1 cellular context compared by ENCODE assay signal in the genomic region with DNA sequence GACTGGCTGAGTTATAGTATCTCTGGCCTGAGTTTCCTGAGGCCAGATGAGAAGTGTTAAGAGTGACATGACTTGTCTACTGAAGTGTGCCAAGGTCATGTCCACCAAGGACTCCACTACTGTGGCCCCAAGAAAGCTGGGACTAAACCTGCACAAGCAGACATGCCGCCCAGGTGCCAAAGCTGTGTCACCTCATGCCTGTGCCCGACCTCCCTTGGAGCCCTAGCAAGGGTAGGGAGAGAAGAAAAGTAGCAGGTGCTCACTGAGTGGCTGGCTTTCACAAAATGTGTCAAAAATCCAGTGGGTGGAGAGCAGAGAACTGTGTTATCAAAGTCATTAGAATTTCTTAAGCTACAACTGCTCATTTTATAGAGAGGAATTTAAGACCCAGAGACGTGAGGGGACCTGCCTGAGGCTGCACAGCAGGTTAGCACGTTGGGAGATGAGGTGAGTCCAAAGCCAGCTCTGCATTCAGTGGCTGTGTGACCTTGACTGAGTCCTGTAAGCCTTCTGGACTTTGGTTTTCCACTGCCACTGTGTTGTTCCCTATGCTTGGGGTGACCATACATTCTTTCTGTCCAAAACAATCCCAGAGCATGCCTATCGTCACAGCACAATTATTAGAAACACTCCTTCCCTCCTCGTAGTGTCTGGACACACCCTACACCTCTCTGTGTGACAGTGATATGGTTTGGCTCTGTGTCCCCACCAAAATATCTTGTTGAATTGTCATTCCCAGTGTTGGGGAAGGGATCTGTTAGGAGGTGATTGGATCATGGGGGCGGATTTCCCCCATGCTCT.
TF ChIP-seq lines count a peak whose summit lies in the region.

No MANE protein-coding gene starts in this region.

TF ChIP-seq in HepG2, 621 proteins besides CTCF, POLR2A, EP300 and RAD21 (continued from another document):
- TF ChIP-seq, protein P1, sequence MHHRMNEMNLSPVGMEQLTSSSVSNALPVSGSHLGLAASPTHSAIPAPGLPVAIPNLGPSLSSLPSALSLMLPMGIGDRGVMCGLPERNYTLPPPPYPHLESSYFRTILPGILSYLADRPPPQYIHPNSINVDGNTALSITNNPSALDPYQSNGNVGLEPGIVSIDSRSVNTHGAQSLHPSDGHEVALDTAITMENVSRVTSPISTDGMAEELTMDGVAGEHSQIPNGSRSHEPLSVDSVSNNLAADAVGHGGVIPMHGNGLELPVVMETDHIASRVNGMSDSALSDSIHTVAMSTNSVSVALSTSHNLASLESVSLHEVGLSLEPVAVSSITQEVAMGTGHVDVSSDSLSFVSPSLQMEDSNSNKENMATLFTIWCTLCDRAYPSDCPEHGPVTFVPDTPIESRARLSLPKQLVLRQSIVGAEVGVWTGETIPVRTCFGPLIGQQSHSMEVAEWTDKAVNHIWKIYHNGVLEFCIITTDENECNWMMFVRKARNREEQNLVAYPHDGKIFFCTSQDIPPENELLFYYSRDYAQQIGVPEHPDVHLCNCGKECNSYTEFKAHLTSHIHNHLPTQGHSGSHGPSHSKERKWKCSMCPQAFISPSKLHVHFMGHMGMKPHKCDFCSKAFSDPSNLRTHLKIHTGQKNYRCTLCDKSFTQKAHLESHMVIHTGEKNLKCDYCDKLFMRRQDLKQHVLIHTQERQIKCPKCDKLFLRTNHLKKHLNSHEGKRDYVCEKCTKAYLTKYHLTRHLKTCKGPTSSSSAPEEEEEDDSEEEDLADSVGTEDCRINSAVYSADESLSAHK (CRISPR knock-in tag; IDR thresholded peaks at IDR 0.05; ENCODE audit: borderline replicate concordance), result no peak
- TF ChIP-seq ZNF644 (CRISPR knock-in tag; IDR thresholded peaks at IDR 0.05; ENCODE audit: low read depth), result peak; percentile 75
- no peak for TF ChIP-seq FOXP1 (IDR thresholded peaks at IDR 0.05)
- 0 out of 2 replicates have a peak, but pooled peaks have one; percentile 19 for TF ChIP-seq FOXP1 (CRISPR knock-in tag; IDR thresholded peaks at IDR 0.05)
- TF ChIP-seq, protein P2, sequence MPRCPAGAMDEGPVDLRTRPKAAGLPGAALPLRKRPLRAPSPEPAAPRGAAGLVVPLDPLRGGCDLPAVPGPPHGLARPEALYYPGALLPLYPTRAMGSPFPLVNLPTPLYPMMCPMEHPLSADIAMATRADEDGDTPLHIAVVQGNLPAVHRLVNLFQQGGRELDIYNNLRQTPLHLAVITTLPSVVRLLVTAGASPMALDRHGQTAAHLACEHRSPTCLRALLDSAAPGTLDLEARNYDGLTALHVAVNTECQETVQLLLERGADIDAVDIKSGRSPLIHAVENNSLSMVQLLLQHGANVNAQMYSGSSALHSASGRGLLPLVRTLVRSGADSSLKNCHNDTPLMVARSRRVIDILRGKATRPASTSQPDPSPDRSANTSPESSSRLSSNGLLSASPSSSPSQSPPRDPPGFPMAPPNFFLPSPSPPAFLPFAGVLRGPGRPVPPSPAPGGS (CRISPR knock-in tag; IDR thresholded peaks at IDR 0.05), result peak; percentile 68; the same call in 1 of the 2 replicates
- TF ChIP-seq SMARCE1 (IDR thresholded peaks at IDR 0.05; ENCODE audit: borderline replicate concordance), result no peak
- no peak for TF ChIP-seq ZFP1 (CRISPR knock-in tag; IDR thresholded peaks at IDR 0.05)
- TF ChIP-seq TBP (CRISPR knock-in tag; IDR thresholded peaks at IDR 0.05), result no peak
- TF ChIP-seq SOX13 (IDR thresholded peaks at IDR 0.05), result no peak
- TF ChIP-seq SOX13 (CRISPR knock-in tag; conservative IDR thresholded peaks at IDR 0.05 in 1 of 2, IDR thresholded peaks at IDR 0.05 in 1 of 2), result peak in 1 of 2 experiments; percentile 59; a peak in 2 of 4 replicates
- TF ChIP-seq, protein P3, sequence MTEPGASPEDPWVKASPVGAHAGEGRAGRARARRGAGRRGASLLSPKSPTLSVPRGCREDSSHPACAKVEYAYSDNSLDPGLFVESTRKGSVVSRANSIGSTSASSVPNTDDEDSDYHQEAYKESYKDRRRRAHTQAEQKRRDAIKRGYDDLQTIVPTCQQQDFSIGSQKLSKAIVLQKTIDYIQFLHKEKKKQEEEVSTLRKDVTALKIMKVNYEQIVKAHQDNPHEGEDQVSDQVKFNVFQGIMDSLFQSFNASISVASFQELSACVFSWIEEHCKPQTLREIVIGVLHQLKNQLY (CRISPR knock-in tag; IDR thresholded peaks at IDR 0.05), result no peak
- no peak for TF ChIP-seq RELA (CRISPR knock-in tag; IDR thresholded peaks at IDR 0.05)
- 0 out of 2 replicates have a peak, but pooled peaks have one; percentile 18 for TF ChIP-seq GATAD1 (CRISPR knock-in tag; IDR thresholded peaks at IDR 0.05)
- TF ChIP-seq, protein P4, sequence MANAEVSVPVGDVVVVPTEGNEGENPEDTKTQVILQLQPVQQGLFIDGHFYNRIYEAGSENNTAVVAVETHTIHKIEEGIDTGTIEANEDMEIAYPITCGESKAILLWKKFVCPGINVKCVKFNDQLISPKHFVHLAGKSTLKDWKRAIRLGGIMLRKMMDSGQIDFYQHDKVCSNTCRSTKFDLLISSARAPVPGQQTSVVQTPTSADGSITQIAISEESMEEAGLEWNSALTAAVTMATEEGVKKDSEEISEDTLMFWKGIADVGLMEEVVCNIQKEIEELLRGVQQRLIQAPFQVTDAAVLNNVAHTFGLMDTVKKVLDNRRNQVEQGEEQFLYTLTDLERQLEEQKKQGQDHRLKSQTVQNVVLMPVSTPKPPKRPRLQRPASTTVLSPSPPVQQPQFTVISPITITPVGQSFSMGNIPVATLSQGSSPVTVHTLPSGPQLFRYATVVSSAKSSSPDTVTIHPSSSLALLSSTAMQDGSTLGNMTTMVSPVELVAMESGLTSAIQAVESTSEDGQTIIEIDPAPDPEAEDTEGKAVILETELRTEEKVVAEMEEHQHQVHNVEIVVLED (CRISPR knock-in tag; IDR thresholded peaks at IDR 0.05; ENCODE audit: borderline replicate concordance), result peak; percentile 39; the same call in 1 of the 2 replicates
- TF ChIP-seq, protein P5, sequence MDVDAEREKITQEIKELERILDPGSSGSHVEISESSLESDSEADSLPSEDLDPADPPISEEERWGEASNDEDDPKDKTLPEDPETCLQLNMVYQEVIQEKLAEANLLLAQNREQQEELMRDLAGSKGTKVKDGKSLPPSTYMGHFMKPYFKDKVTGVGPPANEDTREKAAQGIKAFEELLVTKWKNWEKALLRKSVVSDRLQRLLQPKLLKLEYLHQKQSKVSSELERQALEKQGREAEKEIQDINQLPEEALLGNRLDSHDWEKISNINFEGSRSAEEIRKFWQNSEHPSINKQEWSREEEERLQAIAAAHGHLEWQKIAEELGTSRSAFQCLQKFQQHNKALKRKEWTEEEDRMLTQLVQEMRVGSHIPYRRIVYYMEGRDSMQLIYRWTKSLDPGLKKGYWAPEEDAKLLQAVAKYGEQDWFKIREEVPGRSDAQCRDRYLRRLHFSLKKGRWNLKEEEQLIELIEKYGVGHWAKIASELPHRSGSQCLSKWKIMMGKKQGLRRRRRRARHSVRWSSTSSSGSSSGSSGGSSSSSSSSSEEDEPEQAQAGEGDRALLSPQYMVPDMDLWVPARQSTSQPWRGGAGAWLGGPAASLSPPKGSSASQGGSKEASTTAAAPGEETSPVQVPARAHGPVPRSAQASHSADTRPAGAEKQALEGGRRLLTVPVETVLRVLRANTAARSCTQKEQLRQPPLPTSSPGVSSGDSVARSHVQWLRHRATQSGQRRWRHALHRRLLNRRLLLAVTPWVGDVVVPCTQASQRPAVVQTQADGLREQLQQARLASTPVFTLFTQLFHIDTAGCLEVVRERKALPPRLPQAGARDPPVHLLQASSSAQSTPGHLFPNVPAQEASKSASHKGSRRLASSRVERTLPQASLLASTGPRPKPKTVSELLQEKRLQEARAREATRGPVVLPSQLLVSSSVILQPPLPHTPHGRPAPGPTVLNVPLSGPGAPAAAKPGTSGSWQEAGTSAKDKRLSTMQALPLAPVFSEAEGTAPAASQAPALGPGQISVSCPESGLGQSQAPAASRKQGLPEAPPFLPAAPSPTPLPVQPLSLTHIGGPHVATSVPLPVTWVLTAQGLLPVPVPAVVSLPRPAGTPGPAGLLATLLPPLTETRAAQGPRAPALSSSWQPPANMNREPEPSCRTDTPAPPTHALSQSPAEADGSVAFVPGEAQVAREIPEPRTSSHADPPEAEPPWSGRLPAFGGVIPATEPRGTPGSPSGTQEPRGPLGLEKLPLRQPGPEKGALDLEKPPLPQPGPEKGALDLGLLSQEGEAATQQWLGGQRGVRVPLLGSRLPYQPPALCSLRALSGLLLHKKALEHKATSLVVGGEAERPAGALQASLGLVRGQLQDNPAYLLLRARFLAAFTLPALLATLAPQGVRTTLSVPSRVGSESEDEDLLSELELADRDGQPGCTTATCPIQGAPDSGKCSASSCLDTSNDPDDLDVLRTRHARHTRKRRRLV (CRISPR knock-in tag; IDR thresholded peaks at IDR 0.05), result no peak
